Comparison of ENCODE assay signal across 1 cellular context in the genomic region with DNA sequence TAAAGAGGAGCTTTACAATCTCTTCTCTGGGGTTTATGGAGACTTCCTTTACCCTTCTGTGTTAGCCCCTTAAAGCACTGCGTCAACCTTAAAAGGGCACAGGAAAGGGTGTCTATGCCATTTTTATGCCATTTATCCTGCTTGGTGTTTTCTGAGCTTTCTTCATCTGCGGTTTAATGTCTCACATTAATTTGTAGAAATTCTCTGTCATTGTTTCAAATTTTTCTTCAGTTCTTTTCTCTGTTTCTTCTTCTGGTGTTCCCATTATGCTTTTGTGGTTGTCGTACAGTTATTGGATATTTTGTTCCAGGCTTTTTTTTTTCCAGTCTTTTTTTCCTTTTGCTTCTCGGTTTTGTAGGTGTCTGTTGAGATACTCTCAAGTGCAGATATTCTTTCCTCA.
TF ChIP-seq lines count a peak whose summit lies in the region.

No MANE protein-coding gene starts in this region.

TF ChIP-seq in HEK293, 187 proteins besides CTCF, POLR2A, EP300 and RAD21 (continued from another document):
- TF ChIP-seq, protein P1, sequence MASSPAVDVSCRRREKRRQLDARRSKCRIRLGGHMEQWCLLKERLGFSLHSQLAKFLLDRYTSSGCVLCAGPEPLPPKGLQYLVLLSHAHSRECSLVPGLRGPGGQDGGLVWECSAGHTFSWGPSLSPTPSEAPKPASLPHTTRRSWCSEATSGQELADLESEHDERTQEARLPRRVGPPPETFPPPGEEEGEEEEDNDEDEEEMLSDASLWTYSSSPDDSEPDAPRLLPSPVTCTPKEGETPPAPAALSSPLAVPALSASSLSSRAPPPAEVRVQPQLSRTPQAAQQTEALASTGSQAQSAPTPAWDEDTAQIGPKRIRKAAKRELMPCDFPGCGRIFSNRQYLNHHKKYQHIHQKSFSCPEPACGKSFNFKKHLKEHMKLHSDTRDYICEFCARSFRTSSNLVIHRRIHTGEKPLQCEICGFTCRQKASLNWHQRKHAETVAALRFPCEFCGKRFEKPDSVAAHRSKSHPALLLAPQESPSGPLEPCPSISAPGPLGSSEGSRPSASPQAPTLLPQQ (tag by site-specific recombination; IDR thresholded peaks at IDR 0.05) = no peak
- TF ChIP-seq, protein P2, sequence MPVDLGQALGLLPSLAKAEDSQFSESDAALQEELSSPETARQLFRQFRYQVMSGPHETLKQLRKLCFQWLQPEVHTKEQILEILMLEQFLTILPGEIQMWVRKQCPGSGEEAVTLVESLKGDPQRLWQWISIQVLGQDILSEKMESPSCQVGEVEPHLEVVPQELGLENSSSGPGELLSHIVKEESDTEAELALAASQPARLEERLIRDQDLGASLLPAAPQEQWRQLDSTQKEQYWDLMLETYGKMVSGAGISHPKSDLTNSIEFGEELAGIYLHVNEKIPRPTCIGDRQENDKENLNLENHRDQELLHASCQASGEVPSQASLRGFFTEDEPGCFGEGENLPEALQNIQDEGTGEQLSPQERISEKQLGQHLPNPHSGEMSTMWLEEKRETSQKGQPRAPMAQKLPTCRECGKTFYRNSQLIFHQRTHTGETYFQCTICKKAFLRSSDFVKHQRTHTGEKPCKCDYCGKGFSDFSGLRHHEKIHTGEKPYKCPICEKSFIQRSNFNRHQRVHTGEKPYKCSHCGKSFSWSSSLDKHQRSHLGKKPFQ (tag by site-specific recombination; IDR thresholded peaks at IDR 0.05) = no peak
